8 cellular contexts compared by ENCODE assay signal in genomic region chr2:157839162-157839801, GRCh38. TPM values are rescaled to one million over a fixed set of nuclear protein-coding genes. Genes with fewer than 3 reads are reported as not detected.
DNase-seq lines count a peak whose midpoint lies in the region; ATAC-seq and TF ChIP-seq lines count a peak whose summit lies in the region.

No MANE protein-coding gene starts in this region.

- no peak for ATAC-seq in HG02610 (IDR thresholded peaks at IDR 0.05; ENCODE audit: unreplicated experiment)
- ATAC-seq in HG03457 (IDR thresholded peaks at IDR 0.05; ENCODE audit: unreplicated experiment) = no peak

- DNase-seq in DMS53 treated with DMSO at 0.1 percent for 48 hours (lab: John Stamatoyannopoulos, UW; ENCODE audit: unreplicated experiment) (peak; percentile 27), NCI-H2171 (lab: John Stamatoyannopoulos, UW) (peak; percentile 91), cardiac fibroblast (ENCODE audit: low read depth in 2 of 2) (peak; percentile 52 to 62), myocyte (ENCODE audit: low read depth) (peak; percentile 91), NK-92 (lab: John Stamatoyannopoulos, UW; ENCODE audit: unreplicated experiment) (no peak), Ammon's horn (ENCODE audit: low spot score) (no peak)

- H3K4me3 ChIP-seq in cardiac fibroblast (replicated peaks in 1 of 2; ENCODE audit: low read depth in 2 of 2, low read length in 2 of 2) = no peak overlapping the region

- TF ChIP-seq CTCF in cardiac fibroblast (IDR thresholded peaks at IDR 0.05; ENCODE audit: low read depth, low read length) = no peak

RNA-seq across cellular contexts. Expression of gene ACVR1, which starts 36.8 kb away (rescaled TPM):
- 43.0 and 48.8 TPM in 2 replicates for total RNA-seq in myocyte
- polyA plus RNA-seq in myocyte (2012) = 38.8 TPM

Comparison
In these comparisons a context has a peak if more than half of its experiments do, and no peak if none do; other contexts are left out.
1. DNase-seq: peak in DMS53 treated with DMSO at 0.1 percent for 48 hours (single experiment), NCI-H2171 (single experiment), cardiac fibroblast (2 of 2) and myocyte (single experiment); none in NK-92 (single experiment) and Ammon's horn (single experiment).